Comparison of ENCODE assay signal across 19 cellular contexts in the genomic region with DNA sequence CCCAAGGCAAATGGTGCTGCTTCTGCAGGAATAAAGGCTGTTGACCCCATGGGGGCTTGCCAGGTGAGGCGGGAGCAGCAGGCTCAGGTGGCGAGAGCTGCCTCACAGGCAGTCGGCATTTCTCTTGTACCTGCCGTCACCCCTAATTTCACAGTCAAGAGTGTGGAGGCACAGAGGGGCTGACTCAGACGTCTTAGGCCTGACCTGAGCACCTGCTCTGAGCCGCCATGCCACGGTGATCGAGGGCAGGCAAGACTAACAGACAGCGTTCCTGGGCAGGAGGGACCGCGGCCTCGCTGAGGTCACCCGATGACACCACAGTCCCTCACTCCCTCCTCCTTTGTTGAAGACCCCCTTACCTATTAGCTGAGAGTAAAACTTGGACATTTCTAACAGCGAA. TPM values are rescaled to one million over a fixed set of nuclear protein-coding genes. Genes with fewer than 3 reads are reported as not detected.
A peak's percentile ranks its signal among the peaks of the same experiment; 100 is the strongest.
DNase-seq lines count a peak whose midpoint lies in the region; ATAC-seq and TF ChIP-seq lines count a peak whose summit lies in the region.
"Had no signal": no experiment of that assay in that cellular context is flagged by ENCODE, and none has a peak within 500 bp of the region (broad histone marks: within the 10 kb centered on the region; RNA-seq: fewer than 3 reads in every experiment).

No MANE protein-coding gene starts in this region.

- H4K12ac ChIP-seq in trophoblast cell (ENCODE audit: low read depth, low read length) = no peak overlapping the region

- H2BK120ac ChIP-seq in trophoblast cell (ENCODE audit: insufficient read depth, low read length, poor library complexity) (no peak overlapping the region), mesenchymal stem cell (ENCODE audit: low read depth, low read length) (no peak overlapping the region)

- H3K4me1 Mint-ChIP-seq in CD14-positive monocyte = peaks cover 12% of the 10 kb centered on the region
- H3K4me1 Mint-ChIP-seq: GM23338 had no signal

- no peak overlapping the region for H4K91ac ChIP-seq in trophoblast cell (ENCODE audit: low read depth, low read length)
- no peak overlapping the region for H4K91ac ChIP-seq in mesenchymal stem cell (ENCODE audit: low read length)

- peaks cover 0 to 3% (median 2%) of the 10 kb centered on the region in 3 donors for H3K27me3 Mint-ChIP-seq in CD14-positive monocyte (ENCODE audit: low read depth in 3 of 3)
- H3K27me3 Mint-ChIP-seq: CD4-positive, alpha-beta T cell had no signal

- no peak for TF ChIP-seq POLR2A in stomach (IDR thresholded peaks at IDR 0.05)

- no peak for TF ChIP-seq EP300 in stomach (IDR thresholded peaks at IDR 0.05)

- H3K9me3 Mint-ChIP-seq in CD14-positive monocyte = no peaks in the 10 kb centered on the region
- H3K9me3 Mint-ChIP-seq: CD4-positive, alpha-beta T cell; GM23338; HFFc6 had no signal

- H3K27me3 ChIP-seq in trophoblast cell (ENCODE audit: insufficient read depth, low read length) = no peaks in the 10 kb centered on the region
- no peaks in the 10 kb centered on the region for H3K27me3 ChIP-seq in mesenchymal stem cell (ENCODE audit: control insufficient read depth in 1 of 2, insufficient read depth in 1 of 2, low read length in 2 of 2)
- no peaks in the 10 kb centered on the region for H3K27me3 ChIP-seq in stomach
- H3K27me3 ChIP-seq: BLaER1 had no signal

- H3K36me3 ChIP-seq in trophoblast cell (ENCODE audit: control insufficient read depth in 1 of 2, insufficient read depth in 2 of 2, low read length in 2 of 2) (peaks cover 26 to 36% of the 10 kb centered on the region in 2 experiments), mesenchymal stem cell (ENCODE audit: control insufficient read depth in 1 of 2, insufficient read depth in 2 of 2, low read depth in 1 of 2, low read length in 2 of 2) (peaks cover 25 to 49% of the 10 kb centered on the region in 2 experiments), stomach (peaks cover 27 to 73% (median 68%) of the 10 kb centered on the region in 4 donors)

- H3K23ac ChIP-seq in trophoblast cell (ENCODE audit: low read length) = no peak overlapping the region
- no peak overlapping the region for H3K23ac ChIP-seq in mesenchymal stem cell (ENCODE audit: low read length in 2 of 2)

- TF ChIP-seq CTCF in CD14-positive monocyte (IDR thresholded peaks at IDR 0.05) = no peak
- no peak for TF ChIP-seq CTCF in stomach (IDR thresholded peaks at IDR 0.05)

- H2BK5ac ChIP-seq in trophoblast cell (ENCODE audit: low read depth, low read length, poor library complexity) = no peak overlapping the region
- H2BK5ac ChIP-seq in mesenchymal stem cell (ENCODE audit: low read depth, low read length, poor library complexity, severe bottlenecking) = no peak overlapping the region

- peaks cover 5% of the 10 kb centered on the region for H3K79me1 ChIP-seq in trophoblast cell (ENCODE audit: low read length)
- peaks cover 28% of the 10 kb centered on the region for H3K79me1 ChIP-seq in mesenchymal stem cell (replicated peaks; ENCODE audit: low read length, poor library complexity, severe bottlenecking)

- H3K36me3 Mint-ChIP-seq in CD14-positive monocyte = peaks cover 39 to 50% of the 10 kb centered on the region in 2 donors

- DNase-seq in CD14-positive monocyte (ENCODE audit: low spot score) (peak; percentile 44), DMS79 treated with DMSO at 0.1 percent for 48 hours (lab: John Stamatoyannopoulos, UW) (peak; percentile 40), mesenteric fat pad (ENCODE audit: low spot score) (peak; percentile 86), trophoblast cell (no peak), mesenchymal stem cell (no peak), stomach (no peak)
- DNase-seq: Calu3; CD4-positive, alpha-beta T cell; COR-L47; DMS53; EL; GDM1; HFFc6 had no signal

- no peak overlapping the region for H2BK15ac ChIP-seq in mesenchymal stem cell (ENCODE audit: low read depth, poor library complexity, severe bottlenecking)

- H3K9me3 ChIP-seq in trophoblast cell (ENCODE audit: insufficient read depth, low read depth, low read length) (no peaks in the 10 kb centered on the region), mesenchymal stem cell (ENCODE audit: control insufficient read depth, low read length) (no peaks in the 10 kb centered on the region), stomach (no peaks in the 10 kb centered on the region)
- H3K9me3 ChIP-seq: BLaER1, HAP-1 had no signal

- H3K79me2 ChIP-seq in trophoblast cell (ENCODE audit: control insufficient read depth, insufficient read depth, low read length, poor library complexity) = peaks cover 3% of the 10 kb centered on the region

- H4K8ac ChIP-seq in trophoblast cell (ENCODE audit: low read depth, low read length) (no peak overlapping the region), mesenchymal stem cell (ENCODE audit: low read length) (no peak overlapping the region)

- H3K4me3 ChIP-seq in trophoblast cell (ENCODE audit: low read depth, low read length) (no peak overlapping the region), mesenchymal stem cell (ENCODE audit: insufficient read depth in 1 of 2, low read depth in 1 of 2, low read length in 2 of 2) (no peak overlapping the region), stomach (no peak overlapping the region)
- H3K4me3 ChIP-seq: BLaER1, GM12878, GM23338, HAP-1 had no signal

- peak overlapping the region; percentile 51 for H3K9ac ChIP-seq in trophoblast cell (ENCODE audit: low read length)
- H3K9ac ChIP-seq in mesenchymal stem cell (ENCODE audit: low read length) = no peak overlapping the region
- H3K9ac ChIP-seq: BLaER1 had no signal

- no CpG with 5 or more reads among the region's 14 CpGs for WGBS in trophoblast cell (ENCODE audit: extremely low coverage, insufficient coverage, insufficient read length)
- WGBS in mesenchymal stem cell = 95% methylated on average over 14 of the region's 14 CpGs
- 94 to 96% (median 96%) methylated on average over 14 of the region's 14 CpGs for whole genome bisulfite sequencing in stomach, 5 donors

- ATAC-seq in GM18870 (IDR thresholded peaks at IDR 0.05; ENCODE audit: unreplicated experiment) = no peak
- ATAC-seq: GM12878, GM23338 had no signal

- intact Hi-C loops in CD14-positive monocyte (cut with micrococcal nuclease) = no loop called here
- intact Hi-C loops in stomach (cut with DNase I; ENCODE audit: low total_unique reads) = no loop called here

- H3K4me1 ChIP-seq in trophoblast cell (ENCODE audit: control insufficient read depth in 1 of 2, insufficient read depth in 2 of 2, low read length in 2 of 2) (peaks cover 0 to 3% of the 10 kb centered on the region in 2 experiments), mesenchymal stem cell (ENCODE audit: control insufficient read depth, insufficient read depth, low read depth, low read length) (peaks cover 5% of the 10 kb centered on the region), stomach (peaks cover 6 to 15% (median 14%) of the 10 kb centered on the region in 4 donors)
- H3K4me1 ChIP-seq: HAP-1 had no signal

- H3K18ac ChIP-seq in trophoblast cell (ENCODE audit: low read length) (no peak overlapping the region), mesenchymal stem cell (ENCODE audit: low read depth in 1 of 2, low read length in 2 of 2) (no peak overlapping the region)

- H3K4me3 Mint-ChIP-seq in CD14-positive monocyte = no peak overlapping the region
- H3K4me3 Mint-ChIP-seq: CD4-positive, alpha-beta T cell; GM23338; HFFc6 had no signal

- H2BK12ac ChIP-seq in trophoblast cell (ENCODE audit: low read length) (no peak overlapping the region), mesenchymal stem cell (ENCODE audit: low read length in 2 of 2) (no peak overlapping the region)

- H3K27ac Mint-ChIP-seq in CD14-positive monocyte = no peak overlapping the region
- H3K27ac Mint-ChIP-seq: CD4-positive, alpha-beta T cell; GM23338; HFFc6 had no signal

- H3K4ac ChIP-seq in trophoblast cell (ENCODE audit: low read depth, low read length) = no peak overlapping the region
- no peak overlapping the region for H3K4ac ChIP-seq in mesenchymal stem cell (ENCODE audit: low read depth in 1 of 2, low read length in 2 of 2)

- H3K14ac ChIP-seq in trophoblast cell (ENCODE audit: low read length) = no peak overlapping the region
- no peak overlapping the region for H3K14ac ChIP-seq in mesenchymal stem cell (ENCODE audit: low read length in 2 of 2)

- no peak overlapping the region for H2AK5ac ChIP-seq in trophoblast cell (ENCODE audit: low read length)
- H2AK5ac ChIP-seq in mesenchymal stem cell (ENCODE audit: low read length, severe bottlenecking) = no peak overlapping the region

- H2AFZ ChIP-seq in trophoblast cell (ENCODE audit: insufficient read depth, low read length, poor library complexity) (no peak overlapping the region), mesenchymal stem cell (ENCODE audit: low read depth, low read length) (no peak overlapping the region)
- H2AFZ ChIP-seq: GM23338 had no signal

- H3K4me2 ChIP-seq in trophoblast cell (ENCODE audit: low read length) (no peak overlapping the region), mesenchymal stem cell (ENCODE audit: low read length, poor library complexity, severe bottlenecking) (no peak overlapping the region)
- H3K4me2 ChIP-seq: BLaER1, GM23338 had no signal

- H3K27ac ChIP-seq in trophoblast cell (ENCODE audit: low read depth, low read length) = no peak overlapping the region
- H3K27ac ChIP-seq in mesenchymal stem cell (ENCODE audit: low read length, poor library complexity, severe bottlenecking) = no peak overlapping the region
- H3K27ac ChIP-seq in stomach = no peak overlapping the region
- H3K27ac ChIP-seq: BLaER1, C4-2B had no signal

RNA-seq across cellular contexts. Expression of a gene that starts 5.2 kb away (rescaled TPM):
- 1 to 10 TPM; 7.2 to 9.5 TPM for polyA plus RNA-seq in CD14-positive monocyte
- 12.5 TPM for total RNA-seq in mesenteric fat pad
- 22.3 and 22.8 TPM in 2 replicates for polyA plus RNA-seq in trophoblast cell (2013)
- polyA plus RNA-seq in mesenchymal stem cell (2013, experiment 1 of 2) = 20.9 TPM
- 21.2 TPM for polyA plus RNA-seq in mesenchymal stem cell (2013, experiment 2 of 2)
- total RNA-seq in stomach = 10 to 100 TPM in 2 of 5 donors, 1 to 10 TPM in 3; 2.3 to 30.7 (median 9.4) TPM
- polyA plus RNA-seq in stomach = 1 to 10 TPM; 3.8 to 9.2 (median 8.8) TPM

RNA-seq across cellular contexts. Expression of a gene that starts 5.4 kb away (rescaled TPM):
- polyA plus RNA-seq in CD14-positive monocyte (10 to 100 TPM; 20.3 to 27.6 TPM), stomach (10 to 100 TPM; 19.4 to 30.4 (median 29.0) TPM)
- total RNA-seq in mesenteric fat pad (36.5 TPM), stomach (10 to 100 TPM; 35.4 to 83.0 (median 81.1) TPM)
- 42.2 and 46.8 TPM in 2 replicates for polyA plus RNA-seq in trophoblast cell (2013)
- 37.9 TPM for polyA plus RNA-seq in mesenchymal stem cell (2013, experiment 1 of 2)
- 35.8 TPM for polyA plus RNA-seq in mesenchymal stem cell (2013, experiment 2 of 2)

RNA-seq across cellular contexts. Expression of a gene that starts 47.5 kb away (rescaled TPM):
- 10 to 100 TPM; 38.8 to 40.4 TPM for polyA plus RNA-seq in CD14-positive monocyte
- 124 TPM for total RNA-seq in mesenteric fat pad
- polyA plus RNA-seq in trophoblast cell (2013) = 66.6 and 72.8 TPM in 2 replicates
- polyA plus RNA-seq in mesenchymal stem cell (2013, experiment 1 of 2) = 18.5 TPM
- 17.6 TPM for polyA plus RNA-seq in mesenchymal stem cell (2013, experiment 2 of 2)
- total RNA-seq in stomach = 100 to 1,000 TPM in 3 of 5 donors, 10 to 100 TPM in 2; 51.9 to 802 (median 298) TPM
- 10 to 100 TPM; 75.6 to 87.6 (median 81.6) TPM for polyA plus RNA-seq in stomach

RNA-seq across cellular contexts. Expression of a gene that starts 59.4 kb away (rescaled TPM):
- 1 to 10 TPM; 3.8 to 5.7 TPM for polyA plus RNA-seq in CD14-positive monocyte
- total RNA-seq in mesenteric fat pad = 10.4 TPM
- 16.0 and 16.8 TPM in 2 replicates for polyA plus RNA-seq in trophoblast cell (2013)
- 11.3 TPM for polyA plus RNA-seq in mesenchymal stem cell (2013, experiment 1 of 2)
- 11.2 TPM for polyA plus RNA-seq in mesenchymal stem cell (2013, experiment 2 of 2)
- total RNA-seq in stomach = 10 to 100 TPM; 11.9 to 31.7 (median 21.6) TPM
- polyA plus RNA-seq in stomach = 1 to 10 TPM; 2.2 to 3.2 (median 3.2) TPM

Comparison
In these comparisons a context has a peak if more than half of its experiments do, and no peak if none do; other contexts are left out.
1. DNase-seq: peak in CD14-positive monocyte (single experiment), DMS79 treated with DMSO at 0.1 percent for 48 hours (single experiment) and mesenteric fat pad (single experiment); none in trophoblast cell (0 of 2), mesenchymal stem cell (single experiment) and stomach (single experiment).